In genomic region chr1:91697322-91698260, GRCh38 we compare ENCODE assay signal across 8 cellular contexts.
DNase-seq lines count a peak whose midpoint lies in the region; ATAC-seq lines count a peak whose summit lies in the region.

No MANE protein-coding gene starts in this region.

- H3K4me2 ChIP-seq in mesenchymal stem cell (ENCODE audit: low read length, poor library complexity, severe bottlenecking), result no peak overlapping the region

- H3K79me1 ChIP-seq in mesenchymal stem cell (replicated peaks; ENCODE audit: low read length, poor library complexity, severe bottlenecking), result no peaks in the 10 kb centered on the region

- no peak overlapping the region for H2BK15ac ChIP-seq in mesenchymal stem cell (ENCODE audit: low read depth, poor library complexity, severe bottlenecking)

- no peak overlapping the region for H4K8ac ChIP-seq in mesenchymal stem cell (ENCODE audit: low read length)

- no peak overlapping the region for H3K27ac ChIP-seq in mesenchymal stem cell (ENCODE audit: low read length, poor library complexity, severe bottlenecking)
- no peak overlapping the region for H3K27ac ChIP-seq in aorta (ENCODE audit: low read depth in 1 of 2, low read length in 2 of 2)

- no peak overlapping the region for H2BK5ac ChIP-seq in mesenchymal stem cell (ENCODE audit: low read depth, low read length, poor library complexity, severe bottlenecking)

- H2BK120ac ChIP-seq in mesenchymal stem cell (ENCODE audit: low read depth, low read length), result no peak overlapping the region

- H3K4me1 ChIP-seq in mesenchymal stem cell (ENCODE audit: control insufficient read depth, insufficient read depth, low read depth, low read length), result peaks cover 1% of the 10 kb centered on the region
- peaks cover 2 to 5% of the 10 kb centered on the region in 2 donors for H3K4me1 ChIP-seq in aorta (ENCODE audit: control insufficient read depth in 1 of 2, insufficient read depth in 2 of 2, low read length in 2 of 2)

- H3K9ac ChIP-seq in mesenchymal stem cell (ENCODE audit: low read length), result peak overlapping the region; percentile 91

- H3K14ac ChIP-seq in mesenchymal stem cell (ENCODE audit: low read length in 2 of 2), result no peak overlapping the region

- no peak overlapping the region for H3K23ac ChIP-seq in mesenchymal stem cell (ENCODE audit: low read length in 2 of 2)

- ATAC-seq in GM18870 (IDR thresholded peaks at IDR 0.05; ENCODE audit: unreplicated experiment), result peak; percentile 92
- ATAC-seq in HG02973 (IDR thresholded peaks at IDR 0.05; ENCODE audit: unreplicated experiment), result peak; percentile 91
- ATAC-seq in activated T-cell treated with anti-CD3 and anti-CD28 coated beads, Interleukin-2, amount 50 U/mL, for 4 hours, result peak; percentile 92 to 94
- ATAC-seq in HG03457 (IDR thresholded peaks at IDR 0.05; ENCODE audit: unreplicated experiment), result no peak
- no peak for ATAC-seq in aorta (ENCODE audit: low FRiP score)

- intact Hi-C loops in aorta (cut with DNase I), result loop anchor here in 1 of 2 donors (5.0 kb wide), 1 partner anchor 35 kb away; no protein-coding TSS in a partner anchor

- H3K27me3 Mint-ChIP-seq in activated T-cell treated with anti-CD3 and anti-CD28 coated beads, Interleukin-2, amount 50 U/mL, for 4 hours (ENCODE audit: low read depth), result no peaks in the 10 kb centered on the region

- H3K9me3 Mint-ChIP-seq in activated T-cell treated with anti-CD3 and anti-CD28 coated beads, Interleukin-2, amount 50 U/mL, for 4 hours, result no peaks in the 10 kb centered on the region

- H2BK12ac ChIP-seq in mesenchymal stem cell (ENCODE audit: low read length in 2 of 2), result no peak overlapping the region

- H3K9me3 ChIP-seq in mesenchymal stem cell (ENCODE audit: control insufficient read depth, low read length) (no peaks in the 10 kb centered on the region), aorta (ENCODE audit: control insufficient read depth, low read length) (no peaks in the 10 kb centered on the region)

- no peak overlapping the region for H2AFZ ChIP-seq in mesenchymal stem cell (ENCODE audit: low read depth, low read length)

- H3K4me1 Mint-ChIP-seq in activated T-cell treated with anti-CD3 and anti-CD28 coated beads, Interleukin-2, amount 50 U/mL, for 4 hours (ENCODE audit: low read depth), result peaks cover 30% of the 10 kb centered on the region

- no peak overlapping the region for H3K4ac ChIP-seq in mesenchymal stem cell (ENCODE audit: low read depth in 1 of 2, low read length in 2 of 2)

- no peak for DNase-seq in activated T-cell treated with anti-CD3 and anti-CD28 coated beads, Interleukin-2, amount 50 U/mL, for 4 hours
- DNase-seq in mesenchymal stem cell, result peak; percentile 41
- no peak for DNase-seq in aorta
- DNase-seq in SK-N-DZ (ENCODE audit: low spot score), result no peak
- no peak for DNase-seq in NCI-H187 (lab: John Stamatoyannopoulos, UW)

- H3K36me3 ChIP-seq in mesenchymal stem cell (ENCODE audit: control insufficient read depth in 1 of 2, insufficient read depth in 2 of 2, low read depth in 1 of 2, low read length in 2 of 2) (peaks cover 3 to 67% of the 10 kb centered on the region in 2 experiments), aorta (ENCODE audit: control insufficient read depth in 1 of 2, insufficient read depth in 2 of 2, low read length in 1 of 2) (peaks cover 0 to 2% of the 10 kb centered on the region in 2 donors)

- no peak overlapping the region for H2AK5ac ChIP-seq in mesenchymal stem cell (ENCODE audit: low read length, severe bottlenecking)

- H3K4me3 ChIP-seq in mesenchymal stem cell (ENCODE audit: insufficient read depth in 1 of 2, low read depth in 1 of 2, low read length in 2 of 2) (no peak overlapping the region), aorta (ENCODE audit: low read length in 2 of 2) (no peak overlapping the region)

- H3K36me3 Mint-ChIP-seq in activated T-cell treated with anti-CD3 and anti-CD28 coated beads, Interleukin-2, amount 50 U/mL, for 4 hours (ENCODE audit: insufficient read depth), result peaks cover 43% of the 10 kb centered on the region

- H4K91ac ChIP-seq in mesenchymal stem cell (ENCODE audit: low read length), result no peak overlapping the region

- peak overlapping the region; percentile 62 for H3K4me3 Mint-ChIP-seq in activated T-cell treated with anti-CD3 and anti-CD28 coated beads, Interleukin-2, amount 50 U/mL, for 4 hours

- no peaks in the 10 kb centered on the region for H3K27me3 ChIP-seq in mesenchymal stem cell (ENCODE audit: control insufficient read depth in 1 of 2, insufficient read depth in 1 of 2, low read length in 2 of 2)
- no peaks in the 10 kb centered on the region for H3K27me3 ChIP-seq in aorta (ENCODE audit: control insufficient read depth in 1 of 2, insufficient read depth in 2 of 2, low read length in 1 of 2)

- H3K18ac ChIP-seq in mesenchymal stem cell (ENCODE audit: low read depth in 1 of 2, low read length in 2 of 2), result no peak overlapping the region

- WGBS in mesenchymal stem cell, result 38% methylated on average over 1 of the region's 5 CpGs
- 34 to 40% methylated on average over 5 of the region's 5 CpGs for WGBS in aorta, 2 donors

Comparison
In these comparisons a context has a peak if more than half of its experiments do, and no peak if none do; other contexts are left out.
1. ATAC-seq: peak in GM18870 (single experiment), HG02973 (single experiment) and activated T-cell treated with anti-CD3 and anti-CD28 coated beads, Interleukin-2, amount 50 U/mL, for 4 hours (2 of 2); none in HG03457 (single experiment) and aorta (single experiment).